In genomic region chr16:50453446-50453845, GRCh38 we compare ENCODE assay signal across 18 cellular contexts.
DNase-seq lines count a peak whose midpoint lies in the region; ATAC-seq and TF ChIP-seq lines count a peak whose summit lies in the region.
"Had no signal": no experiment of that assay in that cellular context is flagged by ENCODE, and none has a peak within 500 bp of the region (broad histone marks: within the 10 kb centered on the region; RNA-seq: fewer than 3 reads in every experiment).

No MANE protein-coding gene starts in this region.

- H3K36me3 ChIP-seq in sigmoid colon (no peaks in the 10 kb centered on the region), thyroid gland (no peaks in the 10 kb centered on the region)
- H3K36me3 ChIP-seq: BLaER1 treated with 17β-estradiol and CSF1 and Interleukin-3, amounts not matched to agents 10 nM and 100 nM had no signal

- no peaks in the 10 kb centered on the region for H3K27me3 ChIP-seq in sigmoid colon
- no peaks in the 10 kb centered on the region for H3K27me3 ChIP-seq in thyroid gland
- H3K27me3 ChIP-seq: BLaER1 treated with 17β-estradiol and CSF1 and Interleukin-3, amounts not matched to agents 10 nM and 100 nM had no signal

- H3K4me1 ChIP-seq in sigmoid colon (no peaks in the 10 kb centered on the region), thyroid gland (no peaks in the 10 kb centered on the region)
- H3K4me1 ChIP-seq: A549 had no signal

- H3K27ac ChIP-seq in sigmoid colon (no peak overlapping the region), thyroid gland (no peak overlapping the region)
- H3K27ac ChIP-seq: 22Rv1; A549; BLaER1 treated with 17β-estradiol and CSF1 and Interleukin-3, amounts not matched to agents 10 nM and 100 nM; C4-2B had no signal

- H3K4me3 Mint-ChIP-seq in natural killer cell treated with Interleukin-12 subunit alpha and Interleukin-12 subunit beta and Interleukin-15 and Interleukin-18, amount 100 ng/mL, for 72 hours = no peak overlapping the region
- no peak overlapping the region for H3K4me3 Mint-ChIP-seq in natural killer cell
- H3K4me3 Mint-ChIP-seq: B cell; CD4-positive, alpha-beta T cell; CD8-positive, alpha-beta T cell had no signal

- H3K4me3 ChIP-seq in sigmoid colon (no peak overlapping the region), thyroid gland (replicated peaks in 1 of 3) (no peak overlapping the region)
- H3K4me3 ChIP-seq: A549; BLaER1 treated with 17β-estradiol and CSF1 and Interleukin-3, amounts not matched to agents 10 nM and 100 nM had no signal

- TF ChIP-seq CTCF in natural killer cell (IDR thresholded peaks at IDR 0.05) (no peak), sigmoid colon (IDR thresholded peaks at IDR 0.05) (no peak), thyroid gland (IDR thresholded peaks at IDR 0.05) (no peak)

- no peak overlapping the region for H3K27ac Mint-ChIP-seq in natural killer cell treated with Interleukin-12 subunit alpha and Interleukin-12 subunit beta and Interleukin-15 and Interleukin-18, amount 100 ng/mL, for 72 hours
- no peak overlapping the region for H3K27ac Mint-ChIP-seq in natural killer cell
- H3K27ac Mint-ChIP-seq: B cell; CD4-positive, alpha-beta T cell; CD8-positive, alpha-beta T cell had no signal

- no peaks in the 10 kb centered on the region for H3K36me3 Mint-ChIP-seq in natural killer cell treated with Interleukin-12 subunit alpha and Interleukin-12 subunit beta and Interleukin-15 and Interleukin-18, amount 100 ng/mL, for 72 hours
- H3K36me3 Mint-ChIP-seq in natural killer cell = no peaks in the 10 kb centered on the region
- H3K36me3 Mint-ChIP-seq: CD8-positive, alpha-beta T cell had no signal

- no peak for TF ChIP-seq POLR2A in sigmoid colon (IDR thresholded peaks at IDR 0.05)
- TF ChIP-seq POLR2A in thyroid gland (IDR thresholded peaks at IDR 0.05) = no peak

- peaks cover 8 to 11% of the 10 kb centered on the region in 2 donors for H3K27me3 Mint-ChIP-seq in natural killer cell treated with Interleukin-12 subunit alpha and Interleukin-12 subunit beta and Interleukin-15 and Interleukin-18, amount 100 ng/mL, for 72 hours
- H3K27me3 Mint-ChIP-seq in natural killer cell (ENCODE audit: low read depth in 2 of 2) = peaks cover 9 to 21% of the 10 kb centered on the region in 2 donors
- H3K27me3 Mint-ChIP-seq: CD4-positive, alpha-beta T cell had no signal

- peaks cover 11 to 16% of the 10 kb centered on the region in 2 donors for H3K4me1 Mint-ChIP-seq in natural killer cell treated with Interleukin-12 subunit alpha and Interleukin-12 subunit beta and Interleukin-15 and Interleukin-18, amount 100 ng/mL, for 72 hours (ENCODE audit: low read depth in 2 of 2)
- H3K4me1 Mint-ChIP-seq in natural killer cell = peaks cover 0 to 7% of the 10 kb centered on the region in 2 donors
- H3K4me1 Mint-ChIP-seq: B cell had no signal

- 95% methylated on average over 7 of the region's 7 CpGs for WGBS in sigmoid colon, 2 donors
- whole genome bisulfite sequencing in thyroid gland, 2 donors = 97% methylated on average over 7 of the region's 7 CpGs

- no peaks in the 10 kb centered on the region for H3K9me3 ChIP-seq in sigmoid colon
- H3K9me3 ChIP-seq in thyroid gland = no peaks in the 10 kb centered on the region
- H3K9me3 ChIP-seq: A549; BLaER1 treated with 17β-estradiol and CSF1 and Interleukin-3, amounts not matched to agents 10 nM and 100 nM; Caco-2 had no signal

- ATAC-seq in natural killer cell treated with Interleukin-12 subunit alpha and Interleukin-12 subunit beta and Interleukin-15 and Interleukin-18, amount 100 ng/mL, for 72 hours = no peak
- ATAC-seq in natural killer cell = no peak
- ATAC-seq: A549; CD8-positive, alpha-beta T cell had no signal

- intact Hi-C loops in natural killer cell (cut with micrococcal nuclease) = no loop called here
- intact Hi-C loops in sigmoid colon (cut with DNase I) = no loop called here
- intact Hi-C loops in thyroid gland (cut with DNase I) = no loop called here

- no peaks in the 10 kb centered on the region for H3K9me3 Mint-ChIP-seq in natural killer cell treated with Interleukin-12 subunit alpha and Interleukin-12 subunit beta and Interleukin-15 and Interleukin-18, amount 100 ng/mL, for 72 hours
- H3K9me3 Mint-ChIP-seq in natural killer cell = no peaks in the 10 kb centered on the region
- H3K9me3 Mint-ChIP-seq: CD4-positive, alpha-beta T cell; CD8-positive, alpha-beta T cell had no signal

- DNase-seq in activated effector memory CD4-positive, alpha-beta T cell treated with anti-CD3 and anti-CD28 coated beads, Interleukin-2, amount 50 U/mL, for 16 hours = peak; percentile 34
- no peak for DNase-seq in activated effector memory CD4-positive, alpha-beta T cell treated with Interleukin-2 at 50 U/mL for 16 hours
- DNase-seq in natural killer cell treated with Interleukin-12 subunit alpha and Interleukin-12 subunit beta and Interleukin-15 and Interleukin-18, amount 100 ng/mL, for 72 hours (ENCODE audit: low spot score) = peak; percentile 51
- no peak for DNase-seq in natural killer cell
- peak; percentile 43 for DNase-seq in sigmoid colon
- DNase-seq in thyroid gland = no peak
- DNase-seq: AML-193; Calu3; CD4-positive, alpha-beta T cell; CD8-positive, alpha-beta T cell; DMS79 treated with DMSO at 0.1 percent for 48 hours; GF-D8 had no signal

- TF ChIP-seq EP300 in sigmoid colon (IDR thresholded peaks at IDR 0.05) = no peak

Comparison
In these comparisons a context has a peak if more than half of its experiments do, and no peak if none do; other contexts are left out.
1. DNase-seq: peak in activated effector memory CD4-positive, alpha-beta T cell treated with anti-CD3 and anti-CD28 coated beads, Interleukin-2, amount 50 U/mL, for 16 hours (single experiment), natural killer cell treated with Interleukin-12 subunit alpha and Interleukin-12 subunit beta and Interleukin-15 and Interleukin-18, amount 100 ng/mL, for 72 hours (single experiment) and sigmoid colon (single experiment); none in activated effector memory CD4-positive, alpha-beta T cell treated with Interleukin-2 at 50 U/mL for 16 hours (single experiment), natural killer cell (single experiment) and thyroid gland (0 of 2).